Comparison of ENCODE assay signal across 8 cellular contexts in the genomic region with DNA sequence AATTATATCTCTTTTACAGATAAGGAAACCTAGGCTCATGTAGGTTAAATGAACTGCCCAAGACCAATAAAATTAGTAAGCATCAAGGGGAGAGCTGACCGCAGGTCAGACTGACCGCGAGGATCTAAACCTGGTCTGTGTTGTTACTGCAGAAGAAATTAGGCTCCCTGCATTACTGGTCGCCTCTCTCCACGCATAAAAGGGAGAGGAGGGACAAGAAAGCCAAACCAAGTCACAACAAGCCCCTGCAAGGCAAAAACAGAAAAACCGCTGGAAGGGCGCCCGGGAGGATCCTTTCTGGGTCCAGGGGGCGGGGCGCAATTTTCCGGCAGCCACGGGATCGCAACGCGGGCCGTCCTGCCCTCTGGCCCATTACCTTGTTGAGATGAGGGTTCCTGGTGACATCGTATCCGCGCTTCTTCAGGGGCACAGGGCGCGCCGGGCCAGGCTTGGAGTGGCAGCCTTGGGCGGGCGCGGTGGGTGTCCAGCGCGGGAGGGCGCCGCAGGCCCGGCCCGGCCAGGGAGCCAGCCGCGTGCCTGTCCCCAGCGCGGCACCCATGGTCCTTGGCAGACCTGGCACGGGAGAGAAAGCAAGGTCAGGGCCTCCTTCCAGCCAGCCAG. TPM values are rescaled to one million over a fixed set of nuclear protein-coding genes. Genes with fewer than 3 reads are reported as not detected.
DNase-seq lines count a peak whose midpoint lies in the region; ATAC-seq and TF ChIP-seq lines count a peak whose summit lies in the region.

No MANE protein-coding gene starts in this region.

- DNase-seq in NCI-H1436 (lab: John Stamatoyannopoulos, UW), result peak; percentile 38
- no peak for DNase-seq in NCI-H1436 treated with DMSO at 0.1 percent for 48 hours (lab: John Stamatoyannopoulos, UW)
- DNase-seq in HPDE6-E6E7 (ENCODE audit: extremely low spot score), result peak; percentile 15
- DNase-seq in activated CD4-positive, alpha-beta memory T cell treated with anti-CD3 and anti-CD28 coated beads, Interleukin-2, amount 10 ng/mL, durations not matched to agents 7 days and 5 days, result no peak
- DNase-seq in fibroblast of villous mesenchyme (ENCODE audit: low read depth), result peak; percentile 38
- no peak for DNase-seq in natural killer cell treated with Interleukin-12 subunit alpha and Interleukin-12 subunit beta and Interleukin-15 and Interleukin-18, amount 100 ng/mL, for 72 hours (ENCODE audit: low spot score)
- DNase-seq in middle frontal gyrus (ENCODE audit: extremely low spot score, low spot score), result no peak

- TF ChIP-seq CTCF in fibroblast of villous mesenchyme (IDR thresholded peaks at IDR 0.05; ENCODE audit: insufficient read depth, low read depth, low read length), result no peak

- CTCF ChIA-PET in activated CD4-positive, alpha-beta memory T cell treated with anti-CD3 and anti-CD28 coated beads, Interleukin-2, amount 10 ng/mL, durations not matched to agents 7 days and 5 days (lab: Charles Lee), result interaction anchor here (1.2 to 1.5 kb wide), 2 partner anchors 11 to 63 kb away, joined by 3 read pairs; no protein-coding TSS in a partner anchor

- POLR2A ChIA-PET in activated CD4-positive, alpha-beta memory T cell treated with anti-CD3 and anti-CD28 coated beads, Interleukin-2, amount 10 ng/mL, durations not matched to agents 7 days and 5 days (lab: Charles Lee), result no interaction called here

- H3K4me1 Mint-ChIP-seq in activated CD4-positive, alpha-beta memory T cell treated with anti-CD3 and anti-CD28 coated beads, Interleukin-2, amount 10 ng/mL, durations not matched to agents 7 days and 5 days, result peaks cover 10% of the 10 kb centered on the region
- H3K4me1 Mint-ChIP-seq in natural killer cell treated with Interleukin-12 subunit alpha and Interleukin-12 subunit beta and Interleukin-15 and Interleukin-18, amount 100 ng/mL, for 72 hours (ENCODE audit: low read depth in 2 of 2), result peaks cover 11 to 14% of the 10 kb centered on the region in 2 donors

- H3K4me3 ChIP-seq in fibroblast of villous mesenchyme (ENCODE audit: low read depth, low read length), result peak overlapping the region; percentile 72

- peak overlapping the region; percentile 70 for H3K4me3 Mint-ChIP-seq in activated CD4-positive, alpha-beta memory T cell treated with anti-CD3 and anti-CD28 coated beads, Interleukin-2, amount 10 ng/mL, durations not matched to agents 7 days and 5 days
- H3K4me3 Mint-ChIP-seq in natural killer cell treated with Interleukin-12 subunit alpha and Interleukin-12 subunit beta and Interleukin-15 and Interleukin-18, amount 100 ng/mL, for 72 hours, result peak overlapping the region; percentile 71

- no peaks in the 10 kb centered on the region for H3K36me3 Mint-ChIP-seq in activated CD4-positive, alpha-beta memory T cell treated with anti-CD3 and anti-CD28 coated beads, Interleukin-2, amount 10 ng/mL, durations not matched to agents 7 days and 5 days (ENCODE audit: low read depth)
- no peaks in the 10 kb centered on the region for H3K36me3 Mint-ChIP-seq in natural killer cell treated with Interleukin-12 subunit alpha and Interleukin-12 subunit beta and Interleukin-15 and Interleukin-18, amount 100 ng/mL, for 72 hours

- H3K9me3 Mint-ChIP-seq in activated CD4-positive, alpha-beta memory T cell treated with anti-CD3 and anti-CD28 coated beads, Interleukin-2, amount 10 ng/mL, durations not matched to agents 7 days and 5 days, result no peaks in the 10 kb centered on the region
- H3K9me3 Mint-ChIP-seq in natural killer cell treated with Interleukin-12 subunit alpha and Interleukin-12 subunit beta and Interleukin-15 and Interleukin-18, amount 100 ng/mL, for 72 hours, result no peaks in the 10 kb centered on the region

- ATAC-seq in natural killer cell treated with Interleukin-12 subunit alpha and Interleukin-12 subunit beta and Interleukin-15 and Interleukin-18, amount 100 ng/mL, for 72 hours, result peak; percentile 61 to 71
- no peak for ATAC-seq in HG03521 (IDR thresholded peaks at IDR 0.05; ENCODE audit: unreplicated experiment)

- peaks cover 70% of the 10 kb centered on the region for H3K27me3 Mint-ChIP-seq in activated CD4-positive, alpha-beta memory T cell treated with anti-CD3 and anti-CD28 coated beads, Interleukin-2, amount 10 ng/mL, durations not matched to agents 7 days and 5 days
- H3K27me3 Mint-ChIP-seq in natural killer cell treated with Interleukin-12 subunit alpha and Interleukin-12 subunit beta and Interleukin-15 and Interleukin-18, amount 100 ng/mL, for 72 hours, result peaks cover 12 to 16% of the 10 kb centered on the region in 2 donors

- H3K27ac Mint-ChIP-seq in activated CD4-positive, alpha-beta memory T cell treated with anti-CD3 and anti-CD28 coated beads, Interleukin-2, amount 10 ng/mL, durations not matched to agents 7 days and 5 days, result no peak overlapping the region
- H3K27ac Mint-ChIP-seq in natural killer cell treated with Interleukin-12 subunit alpha and Interleukin-12 subunit beta and Interleukin-15 and Interleukin-18, amount 100 ng/mL, for 72 hours, result no peak overlapping the region

RNA-seq across cellular contexts. Expression of gene ME3, which starts 0.9 kb away (rescaled TPM):
- total RNA-seq in activated CD4-positive, alpha-beta memory T cell treated with anti-CD3 and anti-CD28 coated beads, Interleukin-2, amount 10 ng/mL, durations not matched to agents 7 days and 5 days, result under 1 TPM; 0.83 to 0.93 TPM
- total RNA-seq in fibroblast of villous mesenchyme, result 19.9 and 27.4 TPM in 2 replicates
- 1 to 10 TPM; 2.5 to 4.8 TPM for total RNA-seq in natural killer cell treated with Interleukin-12 subunit alpha and Interleukin-12 subunit beta and Interleukin-15 and Interleukin-18, amount 100 ng/mL, for 72 hours

Comparison
In these comparisons a context has a peak if more than half of its experiments do, and no peak if none do; other contexts are left out.
1. DNase-seq: peak in NCI-H1436 (single experiment), HPDE6-E6E7 (single experiment) and fibroblast of villous mesenchyme (single experiment); none in NCI-H1436 treated with DMSO at 0.1 percent for 48 hours (single experiment), activated CD4-positive, alpha-beta memory T cell treated with anti-CD3 and anti-CD28 coated beads, Interleukin-2, amount 10 ng/mL, durations not matched to agents 7 days and 5 days (single experiment), natural killer cell treated with Interleukin-12 subunit alpha and Interleukin-12 subunit beta and Interleukin-15 and Interleukin-18, amount 100 ng/mL, for 72 hours (single experiment) and middle frontal gyrus (single experiment).